Comparison of ENCODE assay signal across 11 cellular contexts in genomic region chr1:110083453-110084225, GRCh38. TPM values are rescaled to one million over a fixed set of nuclear protein-coding genes. Genes with fewer than 3 reads are reported as not detected.
DNase-seq lines count a peak whose midpoint lies in the region; ATAC-seq and TF ChIP-seq lines count a peak whose summit lies in the region.
"Had no signal": no experiment of that assay in that cellular context is flagged by ENCODE, and none has a peak within 500 bp of the region (broad histone marks: within the 10 kb centered on the region; RNA-seq: fewer than 3 reads in every experiment).

No MANE protein-coding gene starts in this region.

- H3K9me3 Mint-ChIP-seq in WTC11: no peaks in the 10 kb centered on the region

- CTCF ChIA-PET in WTC11 (lab: Charles Lee): interaction anchor here (0.7 to 3.9 kb wide), 6 partner anchors 11 to 33 kb away, joined by 3 to 22 read pairs (median 10); no protein-coding TSS in a partner anchor

- H3K36me3 ChIP-seq in skeletal muscle satellite cell (ENCODE audit: insufficient read depth, low read length): no peaks in the 10 kb centered on the region

- TF ChIP-seq CTCF in GM12864 (IDR thresholded peaks at IDR 0.05; ENCODE audit: low read depth, low read length, missing control alignments) (no peak), WTC11 (IDR thresholded peaks at IDR 0.05) (no peak)

- peaks cover 27% of the 10 kb centered on the region for H3K4me1 Mint-ChIP-seq in WTC11

- H3K27me3 Mint-ChIP-seq in WTC11 (ENCODE audit: low read depth): peaks cover 92% of the 10 kb centered on the region

- H3K27ac Mint-ChIP-seq in WTC11: no peak overlapping the region

- H3K4me2 ChIP-seq in skeletal muscle satellite cell (ENCODE audit: low read length): peak overlapping the region; percentile 94

- DNase-seq in GM12864 (ENCODE audit: low read depth) (no peak), WTC11 (ENCODE audit: low spot score) (no peak), NCI-H1436 (lab: John Stamatoyannopoulos, UW) (no peak), foreskin melanocyte (no peak), mesenteric fat pad (ENCODE audit: low spot score) (no peak)
- DNase-seq: activated gamma-delta T cell treated with Interleukin-2 at 50 U/mL for 16 hours, NCI-H1092 treated with DMSO at 0.1 percent for 48 hours, occipital lobe had no signal

- no peak overlapping the region for H3K9ac ChIP-seq in skeletal muscle satellite cell (ENCODE audit: low read depth, low read length)

- ATAC-seq in WTC11 (no peak; the same call in 1 of the 2 replicates), HG03342 (IDR thresholded peaks at IDR 0.05; ENCODE audit: unreplicated experiment) (no peak)

- H3K4me3 ChIP-seq in GM12864 (ENCODE audit: low read depth, low read length) (peak overlapping the region; percentile 52), iPS-11a (ENCODE audit: low read depth, low read length) (peak overlapping the region; percentile 28), skeletal muscle satellite cell (ENCODE audit: low read length) (peak overlapping the region; percentile 73)

- POLR2A ChIA-PET in WTC11 (lab: Charles Lee): no interaction called here

- peaks cover 68% of the 10 kb centered on the region for H3K27me3 ChIP-seq in skeletal muscle satellite cell (ENCODE audit: control insufficient read depth, insufficient read depth, low read length)

- H3K9me3 ChIP-seq in skeletal muscle satellite cell (replicated peaks; ENCODE audit: low read length): no peaks in the 10 kb centered on the region

- H3K36me3 Mint-ChIP-seq in WTC11: no peaks in the 10 kb centered on the region

- H3K4me3 Mint-ChIP-seq in WTC11: peak overlapping the region; percentile 65

- H3K4me1 ChIP-seq in skeletal muscle satellite cell (ENCODE audit: control insufficient read depth, insufficient read depth, low read length): peaks cover 9% of the 10 kb centered on the region

TF ChIP-seq in WTC11, 78 proteins besides CTCF, POLR2A, EP300 and RAD21:
- no peak for TF ChIP-seq STAT6 (CRISPR knock-in tag; conservative IDR thresholded peaks at IDR 0.05; ENCODE audit: low read depth)
- TF ChIP-seq NFYB (CRISPR knock-in tag; conservative IDR thresholded peaks at IDR 0.05; ENCODE audit: low read depth): no peak
- no peak for TF ChIP-seq ATF1 (CRISPR knock-in tag; IDR thresholded peaks at IDR 0.05)
- no peak for TF ChIP-seq ZNF532 (CRISPR knock-in tag; IDR thresholded peaks at IDR 0.05; ENCODE audit: borderline replicate concordance)
- TF ChIP-seq NR1H2 (CRISPR knock-in tag; IDR thresholded peaks at IDR 0.05): no peak
- TF ChIP-seq ESRRA (CRISPR knock-in tag; IDR thresholded peaks at IDR 0.05; ENCODE audit: borderline replicate concordance): no peak
- TF ChIP-seq ZNF512 (CRISPR knock-in tag; IDR thresholded peaks at IDR 0.05; ENCODE audit: borderline replicate concordance): no peak

RNA-seq across cellular contexts. Expression of gene ALX3, which starts 13.2 kb away (rescaled TPM):
- total RNA-seq in WTC11 (2021): 0.09 to 0.15 TPM in 2 of 3 replicates, not detected in the other
- not detected in 2 replicates for total RNA-seq in skeletal muscle satellite cell (2012; rRNA removed)
- total RNA-seq in mesenteric fat pad: not detected

RNA-seq across cellular contexts. Expression of gene UBL4B, which starts 28.6 kb away (rescaled TPM):
- total RNA-seq in WTC11 (2021) (0.11 TPM in 1 of 3 replicates, not detected in the others), mesenteric fat pad (not detected)
- not detected in 2 replicates for total RNA-seq in skeletal muscle satellite cell (2012; rRNA removed)
- total RNA-seq: occipital lobe had no signal

RNA-seq across cellular contexts. Expression of gene STRIP1, which starts 49.2 kb away (rescaled TPM):
- total RNA-seq in WTC11 (2021) (36.8 to 42.8 TPM (median 38.2 TPM) in 3 replicates), mesenteric fat pad (28.3 TPM)
- 29.2 and 32.3 TPM in 2 replicates for total RNA-seq in skeletal muscle satellite cell (2012; rRNA removed)
